ENCODE assay signal across 8 cellular contexts in the genomic region with DNA sequence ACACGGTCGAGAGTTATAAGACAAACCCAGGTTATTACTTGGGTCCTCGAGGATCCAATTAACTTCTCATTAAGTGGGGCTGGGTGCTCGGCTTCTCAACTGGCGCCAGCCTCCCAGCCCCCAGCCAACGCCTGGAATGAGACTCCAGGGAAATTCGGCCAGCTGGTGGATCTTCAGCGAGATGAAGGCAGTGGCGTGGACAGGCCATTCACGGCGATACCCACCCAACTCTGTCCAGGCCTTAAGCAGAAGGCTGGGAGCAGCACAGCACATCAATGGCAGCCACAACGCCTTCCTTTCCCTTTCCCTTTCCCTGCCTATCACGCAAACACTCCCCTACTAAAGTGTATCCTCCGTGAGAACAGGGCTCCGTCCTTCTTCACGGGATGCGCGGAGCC. TPM values are rescaled to one million over a fixed set of nuclear protein-coding genes. Genes with fewer than 3 reads are reported as not detected.
A peak's percentile ranks its signal among the peaks of the same experiment; 100 is the strongest.
DNase-seq lines count a peak whose midpoint lies in the region; ATAC-seq and TF ChIP-seq lines count a peak whose summit lies in the region.

No MANE protein-coding gene starts in this region.

- 35 to 59% (median 38%) methylated on average over 18 of the region's 18 CpGs for WGBS in heart left ventricle, 4 donors

- H3K4me1 ChIP-seq in heart left ventricle, result peaks cover 0 to 24% (median 5%) of the 10 kb centered on the region in 12 donors
- H3K4me1 ChIP-seq in rectal smooth muscle tissue (ENCODE audit: control insufficient read depth, insufficient read depth, low read length), result peaks cover 45% of the 10 kb centered on the region

- H3K27me3 ChIP-seq in heart left ventricle (peaks cover 0 to 41% (median 0%) of the 10 kb centered on the region in 9 donors), rectal smooth muscle tissue (ENCODE audit: control insufficient read depth, insufficient read depth, low read length) (no peaks in the 10 kb centered on the region)

- peak in 2 of 4 donors; percentile 18 to 34 for ATAC-seq in heart left ventricle

- H3K4me3 ChIP-seq in heart left ventricle (peak overlapping the region; percentile 12 to 76 (median 60)), rectal smooth muscle tissue (ENCODE audit: low read length) (peak overlapping the region; percentile 73)

- H3K36me3 ChIP-seq in heart left ventricle (no peaks in the 10 kb centered on the region), rectal smooth muscle tissue (ENCODE audit: control insufficient read depth, insufficient read depth, low read length) (no peaks in the 10 kb centered on the region)

- TF ChIP-seq CTCF in VCaP (conservative IDR thresholded peaks at IDR 0.05), result no peak
- TF ChIP-seq CTCF in heart left ventricle (IDR thresholded peaks at IDR 0.05), result no peak

- intact Hi-C loops in heart left ventricle (cut with DNase I), result no loop called here

- peak overlapping the region; percentile 21; the same call in 1 of the 2 replicates for H3K27ac ChIP-seq in VCaP
- peak overlapping the region in 8 of 12 donors; percentile 35 to 94 (median 68) for H3K27ac ChIP-seq in heart left ventricle
- peak overlapping the region; percentile 97 for H3K27ac ChIP-seq in rectal smooth muscle tissue (ENCODE audit: low read depth, low read length)

- no peak for TF ChIP-seq POLR2A in heart left ventricle (IDR thresholded peaks at IDR 0.05)

- DNase-seq in DMS79 treated with DMSO at 0.1 percent for 48 hours (lab: John Stamatoyannopoulos, UW) (peak; percentile 48), heart left ventricle (no peak), NCI-H2107 (lab: John Stamatoyannopoulos, UW) (no peak), DMS153 (lab: John Stamatoyannopoulos, UW) (no peak), midbrain (lab: John Stamatoyannopoulos, UW) (no peak)
- DNase-seq in stimulated activated CD4-positive, alpha-beta T cell treated with anti-CD3 and anti-CD28 coated beads, Interleukin-1b, Interleukin-23, amount 100 ng/mL, for 48 hours, result no peak

- H3K9ac ChIP-seq in rectal smooth muscle tissue (ENCODE audit: low read length), result peak overlapping the region; percentile 82

- no peaks in the 10 kb centered on the region for H3K9me3 ChIP-seq in heart left ventricle

RNA-seq across cellular contexts. Expression of a gene that starts 0.9 kb away (rescaled TPM):
- total RNA-seq in heart left ventricle, result 1 to 10 TPM in 6 of 9 donors, under 1 TPM in 2, not detected in 1; 0.60 to 2.8 (median 1.8) TPM
- not detected for polyA plus RNA-seq in heart left ventricle

RNA-seq across cellular contexts. Expression of a gene that starts 58.1 kb away (rescaled TPM):
- 10 to 100 TPM; 11.2 to 32.3 (median 20.7) TPM for total RNA-seq in heart left ventricle
- 10 to 100 TPM; 10.9 to 11.1 TPM for polyA plus RNA-seq in heart left ventricle

Comparison
In these comparisons a context has a peak if more than half of its experiments do, and no peak if none do; other contexts are left out.
1. H3K27ac ChIP-seq: peak in every context shown above with its lines; median percentile 97 in rectal smooth muscle tissue; 68 in heart left ventricle; 21 in VCaP.